Comparison of ENCODE assay signal across 8 cellular contexts in genomic region chr14:53954551-53955233, GRCh38. TPM values are rescaled to one million over a fixed set of nuclear protein-coding genes. Genes with fewer than 3 reads are reported as not detected.
DNase-seq lines count a peak whose midpoint lies in the region; ATAC-seq and TF ChIP-seq lines count a peak whose summit lies in the region.

No MANE protein-coding gene starts in this region.

- no peak for ATAC-seq in mucosa of descending colon
- ATAC-seq in HG03097 (IDR thresholded peaks at IDR 0.05; ENCODE audit: low FRiP score, unreplicated experiment), result no peak

- H3K27me3 ChIP-seq in colonic mucosa (no peaks in the 10 kb centered on the region), vagina (no peaks in the 10 kb centered on the region)

- no peak for TF ChIP-seq CTCF in colonic mucosa (IDR thresholded peaks at IDR 0.05)
- no peak for TF ChIP-seq CTCF in mucosa of descending colon (IDR thresholded peaks at IDR 0.05)
- TF ChIP-seq CTCF in vagina (IDR thresholded peaks at IDR 0.05), result no peak

- peak overlapping the region; percentile 74 for H3K4me3 ChIP-seq in Jurkat, Clone E6-1 (ENCODE audit: low read length)
- peak overlapping the region; percentile 50 for H3K4me3 ChIP-seq in colonic mucosa
- H3K4me3 ChIP-seq in mucosa of descending colon, result peak overlapping the region; percentile 30
- peak overlapping the region; percentile 62 to 63 for H3K4me3 ChIP-seq in vagina

- intact Hi-C loops in colonic mucosa (cut with DNase I) (no loop called here), mucosa of descending colon (cut with DNase I, micrococcal nuclease) (no loop called here), vagina (cut with DNase I) (no loop called here)

- H3K9ac ChIP-seq in colonic mucosa (ENCODE audit: low read depth in 2 of 2, low read length in 2 of 2), result peak overlapping the region; percentile 54 to 82

- no peak for TF ChIP-seq POLR2A in vagina (IDR thresholded peaks at IDR 0.05)

- H3K9me3 ChIP-seq in colonic mucosa (no peaks in the 10 kb centered on the region), mucosa of descending colon (no peaks in the 10 kb centered on the region), vagina (no peaks in the 10 kb centered on the region)

- H3K4me1 ChIP-seq in colonic mucosa (peaks cover 4% of the 10 kb centered on the region), mucosa of descending colon (ENCODE audit: low read depth) (peaks cover 32% of the 10 kb centered on the region), vagina (peaks cover 30% of the 10 kb centered on the region)

- DNase-seq in COLO668 (lab: John Stamatoyannopoulos, UW; ENCODE audit: unreplicated experiment) (peak; percentile 74), colonic mucosa (peak; percentile 34), mucosa of descending colon (peak in 2 of 3 donors; percentile 23 to 47), vagina (ENCODE audit: extremely low spot score in 2 of 2) (no peak), hippocampal formation (lab: John Stamatoyannopoulos, UW) (no peak), AG20443 (ENCODE audit: low spot score) (no peak)
- peak; percentile 60 for DNase-seq in Jurkat, Clone E6-1 (ENCODE audit: low read depth, low spot score)

- H3K27ac ChIP-seq in colonic mucosa (peak overlapping the region; percentile 81), vagina (peak overlapping the region; percentile 91)

- H3K36me3 ChIP-seq in colonic mucosa (no peaks in the 10 kb centered on the region), mucosa of descending colon (ENCODE audit: low read depth) (no peaks in the 10 kb centered on the region), vagina (no peaks in the 10 kb centered on the region)

RNA-seq across cellular contexts. Expression of gene BMP4, which starts 1.9 kb away (rescaled TPM):
- polyA plus RNA-seq in Jurkat, Clone E6-1 (2012; ENCODE audit: insufficient read depth, insufficient read length), result 6.8 TPM
- total RNA-seq in colonic mucosa (10 to 100 TPM; 11.7 to 14.5 TPM), mucosa of descending colon (10 to 100 TPM in 2 of 3 donors, 1 to 10 TPM in 1; 8.1 to 16.0 (median 15.6) TPM), vagina (31.4 TPM)

Comparison
In these comparisons a context has a peak if more than half of its experiments do, and no peak if none do; other contexts are left out.
1. DNase-seq: peak in COLO668 (single experiment), Jurkat, Clone E6-1 (single experiment), colonic mucosa (single experiment) and mucosa of descending colon (2 of 3); none in vagina (0 of 2), hippocampal formation (0 of 2) and AG20443 (single experiment).
2. Peak in every context shown above with its lines, with median percentiles within 50 percentile points of each other: H3K4me3 ChIP-seq.